ENCODE assay signal across 18 cellular contexts in genomic region chr6:157861184-157861583, GRCh38.
"Had no signal": no experiment of that assay in that cellular context is flagged by ENCODE, and none has a peak within 500 bp of the region (broad histone marks: within the 10 kb centered on the region; RNA-seq: fewer than 3 reads in every experiment).

No MANE protein-coding gene starts in this region.

- H3K27ac Mint-ChIP-seq: activated CD8-positive, alpha-beta memory T cell treated with anti-CD3 and anti-CD28 coated beads, Interleukin-2, amount 10 ng/mL, durations not matched to agents 7 days and 5 days; activated T-helper 17 cell treated with anti-CD3 and anti-CD28 coated beads, Interleukin-2, amount 50 U/mL, for 72 hours; natural killer cell treated with Interleukin-12 subunit alpha and Interleukin-12 subunit beta and Interleukin-15 and Interleukin-18, amount 100 ng/mL, for 72 hours; T-cell had no signal

- H3K36me3 Mint-ChIP-seq: natural killer cell treated with Interleukin-12 subunit alpha and Interleukin-12 subunit beta and Interleukin-15 and Interleukin-18, amount 100 ng/mL, for 72 hours had no signal

- H3K27ac ChIP-seq: colonic mucosa, left ventricle myocardium inferior, transverse colon, WERI-Rb-1 had no signal

- H3K4me3 ChIP-seq: colonic mucosa, left ventricle myocardium inferior, transverse colon had no signal

- H3K4me3 Mint-ChIP-seq: activated CD8-positive, alpha-beta memory T cell treated with anti-CD3 and anti-CD28 coated beads, Interleukin-2, amount 10 ng/mL, durations not matched to agents 7 days and 5 days; central memory CD8-positive, alpha-beta T cell; natural killer cell treated with Interleukin-12 subunit alpha and Interleukin-12 subunit beta and Interleukin-15 and Interleukin-18, amount 100 ng/mL, for 72 hours had no signal

- H3K9me3 Mint-ChIP-seq: activated naive CD8-positive, alpha-beta T cell treated with anti-CD3 and anti-CD28 coated beads, Interleukin-2, amount 10 ng/mL, durations not matched to agents 7 days and 5 days; activated T-helper 17 cell treated with anti-CD3 and anti-CD28 coated beads, Interleukin-2, amount 50 U/mL, for 72 hours; central memory CD8-positive, alpha-beta T cell; natural killer cell treated with Interleukin-12 subunit alpha and Interleukin-12 subunit beta and Interleukin-15 and Interleukin-18, amount 100 ng/mL, for 72 hours had no signal

- H3K27me3 ChIP-seq: colonic mucosa, transverse colon had no signal

- DNase-seq: activated CD4-positive, alpha-beta T cell treated with anti-CD3 and anti-CD28 coated beads, Interleukin-2, amount 50 U/mL, for 48 hours; activated CD8-positive, alpha-beta memory T cell treated with anti-CD3 and anti-CD28 coated beads, Interleukin-2, amount 10 ng/mL, durations not matched to agents 7 days and 5 days; activated naive CD4-positive, alpha-beta T cell treated with Interleukin-2 at 50 U/mL for 16 hours; activated naive CD8-positive, alpha-beta T cell treated with anti-CD3 and anti-CD28 coated beads, Interleukin-2, amount 10 ng/mL, durations not matched to agents 7 days and 5 days; activated T-cell treated with anti-CD3 and anti-CD28 coated beads, Interleukin-2, amount 50 U/mL, for 1 hour; colonic mucosa; head of caudate nucleus; left ventricle myocardium inferior; posterior cingulate gyrus; retina; stimulated activated CD4-positive, alpha-beta T cell treated with anti-CD3 and anti-CD28 coated beads, Interleukin-2, amount 100 ng/mL, for 24 hours; stimulated activated naive CD4-positive, alpha-beta T cell treated with Interleukin-2 at 50 U/mL for 16 hours; T-cell; transverse colon; WERI-Rb-1 had no signal

- H3K9me3 ChIP-seq: colonic mucosa, left ventricle myocardium inferior, transverse colon had no signal

- H3K4me1 ChIP-seq: colonic mucosa had no signal

- H3K27me3 Mint-ChIP-seq: activated T-helper 17 cell treated with anti-CD3 and anti-CD28 coated beads, Interleukin-2, amount 50 U/mL, for 72 hours; T-cell had no signal

- H3K36me3 ChIP-seq: colonic mucosa, left ventricle myocardium inferior, transverse colon, WERI-Rb-1 had no signal
